Comparison of ENCODE assay signal across 15 cellular contexts in genomic region chr21:35284199-35284598, GRCh38.
DNase-seq lines count a peak whose midpoint lies in the region; ATAC-seq and TF ChIP-seq lines count a peak whose summit lies in the region.
"Had no signal": no experiment of that assay in that cellular context is flagged by ENCODE, and none has a peak within 500 bp of the region (broad histone marks: within the 10 kb centered on the region; RNA-seq: fewer than 3 reads in every experiment).

No MANE protein-coding gene starts in this region.

- DNase-seq in DND-41: peak; percentile 43
- DNase-seq in adipocyte (ENCODE audit: low read depth): no peak
- DNase-seq in right cardiac atrium: peak; percentile 66 to 91 (median 85)
- peak; percentile 66 for DNase-seq in renal cortical epithelial cell (ENCODE audit: low read depth)
- DNase-seq in C1 segment of cervical spinal cord (lab: John Stamatoyannopoulos, UW): no peak
- no peak for DNase-seq in NCI-H2081 (lab: John Stamatoyannopoulos, UW)
- DNase-seq: activated CD4-positive, alpha-beta memory T cell treated with anti-CD3 and anti-CD28 coated beads for 36 hours; activated T-cell treated with anti-CD3 and anti-CD28 coated beads, Interleukin-2, amount 50 U/mL, for 24 hours; Kasumi-1; NCI-H1436 treated with DMSO at 0.1 percent for 48 hours; NCI-H226; SW 1271 had no signal

- H3K4me3 ChIP-seq in DND-41 (ENCODE audit: low read depth in 1 of 2, low read length in 2 of 2) (no peak overlapping the region), adipocyte (ENCODE audit: low read length) (peak overlapping the region; percentile 50), right cardiac atrium (ENCODE audit: low read length) (no peak overlapping the region)
- H3K4me3 ChIP-seq: HAP-1 had no signal

- no peaks in the 10 kb centered on the region for H3K36me3 ChIP-seq in DND-41 (ENCODE audit: insufficient read depth, low read length)
- H3K36me3 ChIP-seq in adipocyte (ENCODE audit: control insufficient read depth, insufficient read depth, low read length, severe bottlenecking): no peaks in the 10 kb centered on the region
- H3K36me3 ChIP-seq: HAP-1 had no signal

- H2AFZ ChIP-seq in DND-41 (ENCODE audit: low read depth, low read length): no peak overlapping the region
- H2AFZ ChIP-seq: parathyroid adenoma had no signal

- H3K9me3 ChIP-seq in DND-41 (ENCODE audit: insufficient read depth, low read length, severe bottlenecking): peaks cover 8% of the 10 kb centered on the region
- peaks cover 8% of the 10 kb centered on the region for H3K9me3 ChIP-seq in adipocyte (ENCODE audit: control insufficient read depth, low read length)
- H3K9me3 ChIP-seq in right cardiac atrium (ENCODE audit: control insufficient read depth, low read length): peaks cover 3% of the 10 kb centered on the region
- H3K9me3 ChIP-seq: HAP-1 had no signal

- ATAC-seq in DND-41 (ENCODE audit: insufficient read depth, low read depth): peak; percentile 84
- ATAC-seq in right cardiac atrium: peak; percentile 69 to 92
- no peak for ATAC-seq in HG02623 (IDR thresholded peaks at IDR 0.05; ENCODE audit: unreplicated experiment)

- intact Hi-C loops in right cardiac atrium (cut with DNase I): no loop called here

- TF ChIP-seq CTCF in DND-41 (IDR thresholded peaks at IDR 0.05; ENCODE audit: borderline replicate concordance, extremely low read depth, low read length, poor library complexity, severe bottlenecking): no peak

- H3K27ac ChIP-seq in DND-41 (ENCODE audit: low read length) (no peak overlapping the region; the same call in 1 of the 2 replicates), right cardiac atrium (ENCODE audit: low read length) (no peak overlapping the region)
- H3K27ac ChIP-seq: parathyroid adenoma had no signal

- H3K4me2 ChIP-seq in DND-41 (ENCODE audit: insufficient read depth, low read length): no peak overlapping the region

- H3K79me2 ChIP-seq in DND-41 (ENCODE audit: insufficient read depth, low read length): no peaks in the 10 kb centered on the region
- H3K79me2 ChIP-seq: parathyroid adenoma had no signal

- H4K20me1 ChIP-seq in DND-41 (ENCODE audit: insufficient read depth, low read length): no peaks in the 10 kb centered on the region

- peaks cover 13% of the 10 kb centered on the region for H3K4me1 ChIP-seq in DND-41 (ENCODE audit: insufficient read depth, low read length)
- peaks cover 14% of the 10 kb centered on the region for H3K4me1 ChIP-seq in adipocyte (ENCODE audit: control insufficient read depth, insufficient read depth, low read length)
- no peaks in the 10 kb centered on the region for H3K4me1 ChIP-seq in right cardiac atrium (ENCODE audit: control insufficient read depth, insufficient read depth, low read length)
- H3K4me1 ChIP-seq: HAP-1, parathyroid adenoma had no signal

- H3K27me3 ChIP-seq in DND-41 (ENCODE audit: insufficient read depth, low read length, poor library complexity): no peaks in the 10 kb centered on the region
- H3K27me3 ChIP-seq in adipocyte (replicated peaks; ENCODE audit: control insufficient read depth, insufficient read depth, low read length): no peaks in the 10 kb centered on the region
- H3K27me3 ChIP-seq in right cardiac atrium (ENCODE audit: control insufficient read depth, insufficient read depth): no peaks in the 10 kb centered on the region

- H3K9ac ChIP-seq in DND-41 (ENCODE audit: low read depth, low read length) (no peak overlapping the region), adipocyte (ENCODE audit: low read length) (no peak overlapping the region)
- H3K9ac ChIP-seq: parathyroid adenoma had no signal

- 40% methylated on average over 6 of the region's 6 CpGs for WGBS in right cardiac atrium

Comparison
In these comparisons a context has a peak if more than half of its experiments do, and no peak if none do; other contexts are left out.
1. DNase-seq: peak in DND-41 (single experiment), right cardiac atrium (3 of 3) and renal cortical epithelial cell (single experiment); none in adipocyte (single experiment), C1 segment of cervical spinal cord (0 of 14) and NCI-H2081 (0 of 2).